In genomic region chr10:73818402-73818801, GRCh38 we compare ENCODE assay signal across 1 cellular context.
TF ChIP-seq lines count a peak whose summit lies in the region.

No MANE protein-coding gene starts in this region.

TF ChIP-seq in IMR-90, 13 proteins besides CTCF, POLR2A, EP300 and RAD21:
- TF ChIP-seq ELK1 (IDR thresholded peaks at IDR 0.05; ENCODE audit: borderline replicate concordance, low read depth, low read length), result no peak
- no peak for TF ChIP-seq RCOR1 (IDR thresholded peaks at IDR 0.05; ENCODE audit: insufficient replicate concordance, low read length)
- TF ChIP-seq MXI1 (IDR thresholded peaks at IDR 0.05; ENCODE audit: borderline replicate concordance, low read depth, low read length), result no peak
- no peak for TF ChIP-seq NFE2L2 (IDR thresholded peaks at IDR 0.05; ENCODE audit: low read depth, low read length)
- TF ChIP-seq RFX5 (IDR thresholded peaks at IDR 0.05; ENCODE audit: low read depth, low read length), result no peak
- no peak for TF ChIP-seq SMC3 (IDR thresholded peaks at IDR 0.05; ENCODE audit: low read depth, low read length)
- no peak for TF ChIP-seq MAFK (IDR thresholded peaks at IDR 0.05; ENCODE audit: low read depth, low read length)
- no peak for TF ChIP-seq BHLHE40 (IDR thresholded peaks at IDR 0.05; ENCODE audit: low read depth, low read length)
- no peak for TF ChIP-seq CEBPB (IDR thresholded peaks at IDR 0.05; ENCODE audit: low read depth, low read length)
- no peak for TF ChIP-seq MAZ (IDR thresholded peaks at IDR 0.05; ENCODE audit: borderline replicate concordance, low read depth, low read length)
- TF ChIP-seq FOS (IDR thresholded peaks at IDR 0.05; ENCODE audit: low read depth, low read length), result no peak
- no peak for TF ChIP-seq CHD1 (IDR thresholded peaks at IDR 0.05; ENCODE audit: low read depth, low read length)
- TF ChIP-seq USF2 (IDR thresholded peaks at IDR 0.05; ENCODE audit: low read depth, low read length), result no peak
